ENCODE assay signal across 16 cellular contexts in genomic region chr19:48348737-48349136, GRCh38. TPM values are rescaled to one million over a fixed set of nuclear protein-coding genes. Genes with fewer than 3 reads are reported as not detected.
DNase-seq lines count a peak whose midpoint lies in the region; ATAC-seq and TF ChIP-seq lines count a peak whose summit lies in the region.
"Had no signal": no experiment of that assay in that cellular context is flagged by ENCODE, and none has a peak within 500 bp of the region (broad histone marks: within the 10 kb centered on the region; RNA-seq: fewer than 3 reads in every experiment).

No MANE protein-coding gene starts in this region.

- H3K36me3 ChIP-seq in HEK293 (ENCODE audit: control insufficient read depth in 2 of 2, insufficient read depth in 1 of 2, low read length in 2 of 2) (no peaks in the 10 kb centered on the region; a peak in 1 of 3 replicates), body of pancreas (replicated peaks in 1 of 2; ENCODE audit: insufficient read depth in 1 of 2, low read depth in 2 of 2) (no peaks in the 10 kb centered on the region), parathyroid adenoma (ENCODE audit: control insufficient read depth, insufficient read depth, low read length) (no peaks in the 10 kb centered on the region)
- H3K36me3 ChIP-seq: BLaER1 treated with 17β-estradiol and CSF1 and Interleukin-3, amounts not matched to agents 10 nM and 100 nM had no signal

- WGBS in body of pancreas, 2 donors, result 85 to 92% methylated on average over 4 to 7 of the region's 7 CpGs

- H3K4me3 Mint-ChIP-seq in activated T-helper 17 cell treated with anti-CD3 and anti-CD28 coated beads, Interleukin-2, amount 50 U/mL, for 72 hours, result no peak overlapping the region
- H3K4me3 Mint-ChIP-seq: B cell; CD8-positive, alpha-beta T cell; HFFc6 had no signal

- H3K4me1 ChIP-seq in HEK293 (ENCODE audit: control insufficient read depth, insufficient read depth, low read length) (no peaks in the 10 kb centered on the region), body of pancreas (no peaks in the 10 kb centered on the region), parathyroid adenoma (peaks cover 8% of the 10 kb centered on the region)

- CTCF ChIA-PET in HEK293 (lab: Yijun Ruan, JAX), result interaction anchor here (1.0 kb wide), 2 partner anchors 43 to 235 kb away, joined by 3 read pairs; no protein-coding TSS in a partner anchor

- H3K9me3 ChIP-seq in HEK293 (ENCODE audit: control insufficient read depth, insufficient read depth, low read depth, low read length) (no peaks in the 10 kb centered on the region), body of pancreas (no peaks in the 10 kb centered on the region), parathyroid adenoma (ENCODE audit: control insufficient read depth, low read length) (no peaks in the 10 kb centered on the region)
- H3K9me3 ChIP-seq: BLaER1 treated with 17β-estradiol and CSF1 and Interleukin-3, amounts not matched to agents 10 nM and 100 nM had no signal

- H3K4me1 Mint-ChIP-seq in activated T-helper 17 cell treated with anti-CD3 and anti-CD28 coated beads, Interleukin-2, amount 50 U/mL, for 72 hours, result peaks cover 14% of the 10 kb centered on the region

- no peak overlapping the region for H3K4me2 ChIP-seq in parathyroid adenoma (ENCODE audit: low read length)
- H3K4me2 ChIP-seq: BLaER1 treated with 17β-estradiol and CSF1 and Interleukin-3, amounts not matched to agents 10 nM and 100 nM had no signal

- DNase-seq in body of pancreas, result no peak
- DNase-seq in NCI-H187 (lab: John Stamatoyannopoulos, UW), result no peak
- DNase-seq in T1000 (lab: John Stamatoyannopoulos, UW), result no peak
- DNase-seq: CD8-positive, alpha-beta T cell; DMS 273 treated with DMSO at 0.1 percent for 48 hours; GM23248; HCEC 1CT; HFFc6 had no signal

- no peak overlapping the region for H3K27ac ChIP-seq in HEK293 (ENCODE audit: extremely low read depth, low read depth, low read length)
- H3K27ac ChIP-seq in body of pancreas, result peak overlapping the region; percentile 1 to 67 (median 40)
- peak overlapping the region; percentile 55 for H3K27ac ChIP-seq in parathyroid adenoma
- H3K27ac ChIP-seq: BLaER1 treated with 17β-estradiol and CSF1 and Interleukin-3, amounts not matched to agents 10 nM and 100 nM; GM23248 had no signal

- ATAC-seq in activated T-helper 17 cell treated with anti-CD3 and anti-CD28 coated beads, Interleukin-2, amount 50 U/mL, for 72 hours (replicated peaks), result no peak
- no peak for ATAC-seq in body of pancreas
- ATAC-seq in activated CD4-positive, CD25-positive, alpha-beta regulatory T cell treated with anti-CD3 and anti-CD28 coated beads, Interleukin-2, amount 50 U/mL, for 24 hours, result no peak
- ATAC-seq: CD8-positive, alpha-beta T cell had no signal

- TF ChIP-seq CTCF in HEK293 (tag by site-specific recombination; IDR thresholded peaks at IDR 0.05) (no peak), body of pancreas (IDR thresholded peaks at IDR 0.05) (no peak), parathyroid adenoma (IDR thresholded peaks at IDR 0.05) (no peak)

- intact Hi-C loops in body of pancreas (cut with DNase I), result no loop called here

- H2AFZ ChIP-seq in parathyroid adenoma, result no peak overlapping the region
- H2AFZ ChIP-seq: GM23248 had no signal

- no peaks in the 10 kb centered on the region for H3K27me3 ChIP-seq in body of pancreas
- H3K27me3 ChIP-seq in parathyroid adenoma (ENCODE audit: control insufficient read depth, insufficient read depth, low read length), result no peaks in the 10 kb centered on the region
- H3K27me3 ChIP-seq: BLaER1 treated with 17β-estradiol and CSF1 and Interleukin-3, amounts not matched to agents 10 nM and 100 nM had no signal

- no peaks in the 10 kb centered on the region for H3K27me3 Mint-ChIP-seq in activated T-helper 17 cell treated with anti-CD3 and anti-CD28 coated beads, Interleukin-2, amount 50 U/mL, for 72 hours
- H3K27me3 Mint-ChIP-seq: B cell had no signal

- peaks cover 6% of the 10 kb centered on the region for H3K36me3 Mint-ChIP-seq in activated T-helper 17 cell treated with anti-CD3 and anti-CD28 coated beads, Interleukin-2, amount 50 U/mL, for 72 hours (ENCODE audit: low read depth)

- no peak for TF ChIP-seq POLR2A in body of pancreas (IDR thresholded peaks at IDR 0.05)

- no peaks in the 10 kb centered on the region for H3K9me3 Mint-ChIP-seq in activated T-helper 17 cell treated with anti-CD3 and anti-CD28 coated beads, Interleukin-2, amount 50 U/mL, for 72 hours
- H3K9me3 Mint-ChIP-seq: CD8-positive, alpha-beta T cell; HFFc6 had no signal

- H3K9ac ChIP-seq in parathyroid adenoma, result no peak overlapping the region
- H3K9ac ChIP-seq: BLaER1 treated with 17β-estradiol and CSF1 and Interleukin-3, amounts not matched to agents 10 nM and 100 nM; GM23248 had no signal

- H3K4me3 ChIP-seq in HEK293 (ENCODE audit: low read depth, low read length) (no peak overlapping the region), body of pancreas (no peak overlapping the region), parathyroid adenoma (ENCODE audit: low read depth, low read length) (no peak overlapping the region)
- H3K4me3 ChIP-seq: BLaER1 treated with 17β-estradiol and CSF1 and Interleukin-3, amounts not matched to agents 10 nM and 100 nM; GM23248 had no signal

- POLR2A ChIA-PET in HEK293 (lab: Yijun Ruan, JAX), result no interaction called here

- H3K27ac Mint-ChIP-seq in activated T-helper 17 cell treated with anti-CD3 and anti-CD28 coated beads, Interleukin-2, amount 50 U/mL, for 72 hours, result peak overlapping the region; percentile 3
- H3K27ac Mint-ChIP-seq: B cell; CD8-positive, alpha-beta T cell; HFFc6 had no signal

- peaks cover 4% of the 10 kb centered on the region for H3K79me2 ChIP-seq in parathyroid adenoma

TF ChIP-seq in HEK293, 187 proteins besides CTCF, POLR2A, EP300 and RAD21:
- TF ChIP-seq ZNF121 (tag by site-specific recombination; IDR thresholded peaks at IDR 0.05) (peak; percentile 38; the same call in 1 of the 2 replicates), ZNF157 (tag by site-specific recombination; IDR thresholded peaks at IDR 0.05) (no peak)

RNA-seq across cellular contexts. Expression of gene TMEM143, which starts 15.0 kb away (rescaled TPM):
- 10 to 100 TPM; 20.5 to 33.7 TPM for total RNA-seq in activated T-helper 17 cell treated with anti-CD3 and anti-CD28 coated beads, Interleukin-2, amount 50 U/mL, for 72 hours
- 10 to 100 TPM; 14.5 to 16.1 TPM for total RNA-seq in body of pancreas

RNA-seq across cellular contexts. Expression of gene SYNGR4, which starts 15.4 kb away (rescaled TPM):
- total RNA-seq in activated T-helper 17 cell treated with anti-CD3 and anti-CD28 coated beads, Interleukin-2, amount 50 U/mL, for 72 hours, result not detected
- under 1 TPM in 1 of 2 donors, not detected in 1; 0.78 TPM for total RNA-seq in body of pancreas
- total RNA-seq: A172; B cell; CD8-positive, alpha-beta T cell; GM23248; HFFc6 had no signal

RNA-seq across cellular contexts. Expression of gene EMP3, which starts 23.4 kb away (rescaled TPM):
- total RNA-seq in activated T-helper 17 cell treated with anti-CD3 and anti-CD28 coated beads, Interleukin-2, amount 50 U/mL, for 72 hours, result 100 to 1,000 TPM; 190 to 192 TPM
- 1 to 10 TPM; 2.6 to 7.0 TPM for total RNA-seq in body of pancreas

RNA-seq across cellular contexts. Expression of gene KDELR1, which starts 42.6 kb away (rescaled TPM):
- total RNA-seq in activated T-helper 17 cell treated with anti-CD3 and anti-CD28 coated beads, Interleukin-2, amount 50 U/mL, for 72 hours, result 10 to 100 TPM; 73.8 to 97.0 TPM
- total RNA-seq in body of pancreas, result 10 to 100 TPM; 47.5 to 51.4 TPM

RNA-seq across cellular contexts. Expression of gene GRIN2D, which starts 44.7 kb away (rescaled TPM):
- total RNA-seq in activated T-helper 17 cell treated with anti-CD3 and anti-CD28 coated beads, Interleukin-2, amount 50 U/mL, for 72 hours, result 1 to 10 TPM in 1 of 2 donors, under 1 TPM in 1; 0.28 to 1.2 TPM
- total RNA-seq in body of pancreas, result 1 to 10 TPM in 1 of 2 donors, under 1 TPM in 1; 0.26 to 2.0 TPM
- total RNA-seq: A172; B cell; CD8-positive, alpha-beta T cell; H4 had no signal

Comparison
In these comparisons a context has a peak if more than half of its experiments do, and no peak if none do; other contexts are left out.
1. RNA of gene EMP3, which starts 23.4 kb away (total RNA-seq): 190 to 192 TPM in activated T-helper 17 cell treated with anti-CD3 and anti-CD28 coated beads, Interleukin-2, amount 50 U/mL, for 72 hours; 2.6 to 7.0 TPM in body of pancreas; every median in the first group is over 10 times any median in the second.